Comparison of ENCODE assay signal across 17 cellular contexts in genomic region chr7:155702616-155703015, GRCh38. TPM values are rescaled to one million over a fixed set of nuclear protein-coding genes. Genes with fewer than 3 reads are reported as not detected.
DNase-seq lines count a peak whose midpoint lies in the region; ATAC-seq and TF ChIP-seq lines count a peak whose summit lies in the region.
"Had no signal": no experiment of that assay in that cellular context is flagged by ENCODE, and none has a peak within 500 bp of the region (broad histone marks: within the 10 kb centered on the region; RNA-seq: fewer than 3 reads in every experiment).

No MANE protein-coding gene starts in this region.

- POLR2A ChIA-PET in A673 (lab: Charles Lee; ENCODE audit: low non-redundant PET): no interaction called here

- H3K4me1 Mint-ChIP-seq in T-helper 17 cell: peaks cover 31% of the 10 kb centered on the region

- H3K27me3 Mint-ChIP-seq in T-helper 17 cell: no peaks in the 10 kb centered on the region
- H3K27me3 Mint-ChIP-seq: brain; CD4-positive, alpha-beta memory T cell had no signal

- no TSS peak for BruUV-seq in A673 (replicated peaks; lab: Mats Ljungman, UMichigan)

- H3K36me3 Mint-ChIP-seq in T-helper 17 cell (ENCODE audit: low read depth): peaks cover 12% of the 10 kb centered on the region

- H3K27ac ChIP-seq in A673 (ENCODE audit: low read depth, low read length, poor library complexity, severe bottlenecking): no peak overlapping the region
- H3K27ac ChIP-seq in epithelial cell of prostate: peak overlapping the region; percentile 61
- H3K27ac ChIP-seq in lower lobe of right lung: no peak overlapping the region
- H3K27ac ChIP-seq: left lung, sigmoid colon, stomach had no signal

- peak; percentile 11 for DNase-seq in A673 (ENCODE audit: low spot score)
- DNase-seq in ELR (ENCODE audit: low read depth): peak; percentile 34
- DNase-seq in T-helper 17 cell: no peak
- peak; percentile 67 for DNase-seq in epithelial cell of prostate (ENCODE audit: low read depth, low spot score)
- DNase-seq in GM19238 (ENCODE audit: insufficient read length, low spot score): no peak
- no peak for DNase-seq in lower lobe of right lung
- no peak for DNase-seq in BE2C
- DNase-seq: activated CD8-positive, alpha-beta memory T cell treated with anti-CD3 and anti-CD28 coated beads, Interleukin-2, amount 50 U/mL, for 4 hours; CD4-positive, alpha-beta memory T cell; left lung; NCI-H1694; NCI-H510A treated with DMSO at 0.1 percent for 48 hours; sigmoid colon; stomach had no signal

- peak; percentile 25 for ATAC-seq in T-helper 17 cell
- no peak for ATAC-seq in HG03469 (IDR thresholded peaks at IDR 0.05; ENCODE audit: unreplicated experiment)
- ATAC-seq in lower lobe of right lung: no peak
- ATAC-seq: GM23338, left lung had no signal

- no peaks in the 10 kb centered on the region for H3K4me1 ChIP-seq in A673 (ENCODE audit: insufficient read depth, low read length, poor library complexity, severe bottlenecking)
- no peaks in the 10 kb centered on the region for H3K4me1 ChIP-seq in lower lobe of right lung
- H3K4me1 ChIP-seq in BE2C: no peaks in the 10 kb centered on the region
- H3K4me1 ChIP-seq: left lung, sigmoid colon had no signal

- H3K27me3 ChIP-seq in A673 (replicated peaks; ENCODE audit: insufficient read depth, low read depth, low read length, poor library complexity): no peaks in the 10 kb centered on the region
- no peaks in the 10 kb centered on the region for H3K27me3 ChIP-seq in lower lobe of right lung (ENCODE audit: low read depth)
- H3K27me3 ChIP-seq in BE2C: no peaks in the 10 kb centered on the region
- H3K27me3 ChIP-seq: left lung, sigmoid colon, stomach had no signal

- intact Hi-C loops in A673 (cut with micrococcal nuclease; ENCODE audit: unreplicated experiment) (no loop called here), lower lobe of right lung (cut with DNase I) (no loop called here)

- TF ChIP-seq CTCF in A673 (conservative IDR thresholded peaks at IDR 0.05; ENCODE audit: low read depth, low read length) (no peak), lower lobe of right lung (IDR thresholded peaks at IDR 0.05) (no peak), BE2C (IDR thresholded peaks at IDR 0.05; ENCODE audit: low read depth, low read length) (no peak)

- CTCF ChIA-PET in A673 (lab: Charles Lee): no interaction called here

- H3K27ac Mint-ChIP-seq in T-helper 17 cell: peak overlapping the region; percentile 73

- H3K9me3 ChIP-seq in A673 (ENCODE audit: low read depth, low read length, poor library complexity, severe bottlenecking) (no peaks in the 10 kb centered on the region), T-helper 17 cell (ENCODE audit: control insufficient read depth, low read length, poor library complexity, severe bottlenecking) (no peaks in the 10 kb centered on the region), lower lobe of right lung (no peaks in the 10 kb centered on the region), BE2C (no peaks in the 10 kb centered on the region)
- H3K9me3 ChIP-seq: left lung, sigmoid colon, stomach had no signal

- peaks cover 41% of the 10 kb centered on the region for H3K36me3 ChIP-seq in A673 (ENCODE audit: insufficient read depth, low read length, poor library complexity, severe bottlenecking)
- peaks cover 67% of the 10 kb centered on the region for H3K36me3 ChIP-seq in lower lobe of right lung
- peaks cover 44% of the 10 kb centered on the region for H3K36me3 ChIP-seq in BE2C

- H3K4me3 ChIP-seq in A673 (ENCODE audit: low read depth, low read length, poor library complexity, severe bottlenecking) (no peak overlapping the region), lower lobe of right lung (no peak overlapping the region), BE2C (ENCODE audit: low read depth, low read length) (no peak overlapping the region)
- H3K4me3 ChIP-seq: GM23338, left lung, sigmoid colon, stomach had no signal

- no peak overlapping the region for H3K4me3 Mint-ChIP-seq in T-helper 17 cell
- H3K4me3 Mint-ChIP-seq: brain; CD4-positive, alpha-beta memory T cell; GM23338 had no signal

RNA-seq across cellular contexts. Expression of gene RBM33, which starts 58.2 kb away (rescaled TPM):
- total RNA-seq in A673 (2021) (73.6 and 75.9 TPM in 2 replicates), T-helper 17 cell (100 to 1,000 TPM; 135 to 178 TPM), lower lobe of right lung (67.2 TPM)
- polyA plus RNA-seq in BE2C (2012; ENCODE audit: insufficient read depth, insufficient read length, low read depth): 39.0 TPM

Comparison
In these comparisons a context has a peak if more than half of its experiments do, and no peak if none do; other contexts are left out.
1. DNase-seq: peak in A673 (single experiment), ELR (single experiment) and epithelial cell of prostate (single experiment); none in T-helper 17 cell (0 of 3), GM19238 (single experiment), lower lobe of right lung (single experiment) and BE2C (single experiment).